Comparison of ENCODE assay signal across 8 cellular contexts in genomic region chr10:120948889-120949382, GRCh38.
DNase-seq lines count a peak whose midpoint lies in the region; ATAC-seq and TF ChIP-seq lines count a peak whose summit lies in the region.

No MANE protein-coding gene starts in this region.

- 2% methylated on average over 14 of the region's 42 CpGs for WGBS in right lobe of liver (ENCODE audit: insufficient coverage, low coverage, low lambda C conversion rate, missing lambda C conversion rate)

- TF ChIP-seq CTCF in AG04450 (IDR thresholded peaks at IDR 0.05; ENCODE audit: low read depth, low read length) (peak; percentile 75), right lobe of liver (IDR thresholded peaks at IDR 0.05) (peak; percentile 83 to 94 (median 89))

- no peak for TF ChIP-seq POLR2A in right lobe of liver (IDR thresholded peaks at IDR 0.05)

- H3K36me3 ChIP-seq in right lobe of liver: no peaks in the 10 kb centered on the region
- no peaks in the 10 kb centered on the region for H3K36me3 ChIP-seq in MG63

- DNase-seq in AG04450 (ENCODE audit: low read depth, low spot score) (peak; percentile 15), dedifferentiated amniotic fluid mesenchymal stem cell (ENCODE audit: extremely low spot score) (peak; percentile 41), right lobe of liver (peak; percentile 60 to 72 (median 71)), MG63 (no peak)
- DNase-seq in activated CD4-positive, alpha-beta T cell treated with anti-CD3 and anti-CD28 coated beads for 48 hours: peak; percentile 79
- peak; percentile 49 to 67 for DNase-seq in stimulated activated CD4-positive, alpha-beta T cell treated with anti-CD3 and anti-CD28 coated beads, Interleukin-4, amount 100 ng/mL, for 48 hours (ENCODE audit: low read depth in 2 of 2)

- POLR2A ChIA-PET in AG04450 (lab: Yijun Ruan, JAX): interaction anchor here (1.2 kb wide), 1 partner anchor 938 kb away, joined by 3 read pairs; no protein-coding TSS in a partner anchor

- H3K9me3 ChIP-seq in AG04450 (ENCODE audit: control insufficient read depth, insufficient read depth, low read length) (peaks cover 2% of the 10 kb centered on the region), right lobe of liver (no peaks in the 10 kb centered on the region), MG63 (no peaks in the 10 kb centered on the region)

- H3K4me1 ChIP-seq in right lobe of liver: peaks cover 0 to 12% (median 0%) of the 10 kb centered on the region in 4 donors

- CTCF ChIA-PET in AG04450 (lab: Charles Lee): interaction anchor here (0.5 to 2.7 kb wide), 51 partner anchors 9 to 1181 kb away, joined by 3 to 60 read pairs (median 4); no protein-coding TSS in a partner anchor

- H3K27ac ChIP-seq in AG04450 (ENCODE audit: low read depth, low read length): no peak overlapping the region
- H3K27ac ChIP-seq in right lobe of liver: no peak overlapping the region

- peak; percentile 95 for ATAC-seq in GM19351 (IDR thresholded peaks at IDR 0.05; ENCODE audit: unreplicated experiment)
- peak; percentile 84 for ATAC-seq in HG03565 (IDR thresholded peaks at IDR 0.05; ENCODE audit: unreplicated experiment)
- peak; percentile 95 to 98 (median 97) for ATAC-seq in right lobe of liver

- intact Hi-C loops in right lobe of liver (cut with DNase I): loop anchor here (10.0 kb wide), 3 partner anchors 656 to 936 kb away; no protein-coding TSS in a partner anchor

- H3K4me3 ChIP-seq in AG04450 (ENCODE audit: low read depth, low read length): peak overlapping the region; percentile 55
- peak overlapping the region; percentile 9 to 38 (median 31) for H3K4me3 ChIP-seq in right lobe of liver
- H3K4me3 ChIP-seq in MG63: no peak overlapping the region

- H3K27me3 ChIP-seq in AG04450 (ENCODE audit: control insufficient read depth, insufficient read depth, low read length) (peaks cover 16% of the 10 kb centered on the region), right lobe of liver (peaks cover 0 to 17% of the 10 kb centered on the region in 2 donors), MG63 (no peaks in the 10 kb centered on the region)
